ENCODE assay signal across 20 cellular contexts in the genomic region with DNA sequence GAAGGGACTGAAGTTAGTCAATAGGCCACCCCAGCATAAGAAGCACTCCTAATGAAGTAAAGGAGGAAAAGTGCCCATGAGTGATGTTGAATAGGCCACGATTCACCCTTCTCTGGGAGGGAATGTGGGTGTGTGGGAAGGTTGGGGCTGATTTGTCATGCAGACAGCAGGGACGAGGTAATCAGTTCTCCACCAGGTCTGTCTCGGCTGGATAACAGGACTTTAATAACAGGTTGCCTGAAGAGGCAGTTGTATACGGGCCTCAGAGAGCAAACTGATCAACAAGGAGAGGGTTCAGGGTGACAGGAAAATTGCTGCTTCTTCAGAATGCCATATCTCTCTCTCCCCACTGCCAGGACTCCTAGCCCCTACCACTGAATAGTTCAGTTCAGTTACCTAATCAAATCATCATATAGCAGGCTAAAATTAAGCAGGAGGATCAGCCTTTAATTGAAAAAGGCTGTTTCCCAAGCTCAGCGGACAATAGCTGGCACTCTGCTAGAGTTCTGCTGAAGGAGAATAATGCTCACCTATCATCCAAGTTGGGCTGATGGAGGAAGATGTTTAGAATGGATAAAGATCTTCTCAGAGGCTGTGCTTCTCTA. TPM values are rescaled to one million over a fixed set of nuclear protein-coding genes. Genes with fewer than 3 reads are reported as not detected.
"Had no signal": no experiment of that assay in that cellular context is flagged by ENCODE, and none has a peak within 500 bp of the region (broad histone marks: within the 10 kb centered on the region; RNA-seq: fewer than 3 reads in every experiment).

No MANE protein-coding gene starts in this region.

- H3K4me3 ChIP-seq: body of pancreas, left ventricle myocardium inferior, vagina had no signal

- H3K27ac ChIP-seq: body of pancreas, left ventricle myocardium inferior, vagina had no signal

- DNase-seq: activated B cell treated with CpG ODN at 0.5 μM for 24 hours; activated CD4-positive, alpha-beta T cell treated with anti-CD3 and anti-CD28 coated beads for 48 hours; activated CD8-positive, alpha-beta T cell treated with anti-CD3 and anti-CD28 coated beads for 36 hours; activated naive CD4-positive, alpha-beta T cell; activated T-cell treated with anti-CD3 and anti-CD28 coated beads, Interleukin-2, amount 50 U/mL, for 1 hour; body of pancreas; caudate nucleus; effector memory CD8-positive, alpha-beta T cell; foreskin melanocyte; left ventricle myocardium inferior; trophoblast cell had no signal

- FAIRE-seq: keratinocyte, TTC549 had no signal

- H3K36me3 ChIP-seq: left ventricle myocardium inferior, vagina had no signal

- H3K9me3 ChIP-seq: body of pancreas, left ventricle myocardium inferior, vagina had no signal

- H3K27me3 ChIP-seq: body of pancreas, vagina had no signal

- H3K4me1 ChIP-seq: body of pancreas, left ventricle myocardium inferior, vagina had no signal

RNA-seq across cellular contexts. Expression of a gene that starts 43.6 kb away (rescaled TPM):
- total RNA-seq: activated B cell treated with CpG ODN at 0.5 μM for 24 hours; activated CD8-positive, alpha-beta T cell treated with anti-CD3 and anti-CD28 coated beads for 36 hours; activated T-helper 17 cell treated with anti-CD3 and anti-CD28 coated beads, Interleukin-2, amount 50 U/mL, for 72 hours; dermis microvascular lymphatic vessel endothelial cell; fibroblast of lung; left ventricle myocardium inferior; neural crest cell; omental fat pad; posterior vena cava; vagina had no signal
